ENCODE assay signal across 8 cellular contexts in the genomic region with DNA sequence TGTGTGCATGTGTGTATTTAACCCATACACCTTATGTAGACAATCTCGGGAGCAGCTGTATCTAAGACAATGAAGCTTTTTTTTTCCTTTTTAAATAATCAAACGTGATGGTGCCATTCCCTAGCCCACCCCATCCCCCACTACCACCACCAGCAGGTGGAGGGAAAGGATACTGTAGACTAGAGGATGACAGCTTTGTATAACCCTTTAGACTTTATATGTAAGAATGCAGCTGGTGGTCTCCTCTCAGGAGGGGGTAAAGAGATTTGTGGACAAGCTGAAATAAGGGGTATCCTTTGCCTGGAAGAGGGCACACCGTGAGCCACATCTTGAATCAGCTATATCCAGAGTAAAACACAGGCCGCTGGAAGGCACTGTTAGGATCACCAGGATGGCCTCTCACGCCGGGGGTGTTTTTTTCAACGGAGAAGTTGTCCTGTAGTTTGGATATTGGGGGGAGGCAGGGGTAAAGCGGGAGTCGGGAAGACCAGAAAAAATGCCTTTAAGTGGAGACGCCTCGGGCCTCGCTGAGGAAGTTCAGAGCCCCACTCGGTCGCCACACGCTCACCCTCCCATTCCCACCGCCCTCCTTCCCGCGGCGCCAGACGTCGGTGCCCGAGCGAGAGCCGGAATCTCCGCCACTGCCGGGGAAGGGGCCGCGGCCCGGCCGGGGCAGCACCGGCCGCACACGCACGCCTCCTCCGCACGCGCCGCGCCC. TPM values are rescaled to one million over a fixed set of nuclear protein-coding genes. Genes with fewer than 3 reads are reported as not detected.
A peak's percentile ranks its signal among the peaks of the same experiment; 100 is the strongest.
DNase-seq lines count a peak whose midpoint lies in the region; ATAC-seq and TF ChIP-seq lines count a peak whose summit lies in the region.

No MANE protein-coding gene starts in this region.

- H3K9me3 Mint-ChIP-seq in endothelial cell (ENCODE audit: unreplicated experiment) = no peaks in the 10 kb centered on the region

- TF ChIP-seq CTCF in AG10803 (conservative IDR thresholded peaks at IDR 0.05; ENCODE audit: low read length) (no peak), endothelial cell (IDR thresholded peaks at IDR 0.05; ENCODE audit: unreplicated experiment) (no peak)

- DNase-seq in AG10803 (ENCODE audit: low read depth) = no peak
- peak; percentile 14 for DNase-seq in SK-MEL-5 (ENCODE audit: low read depth, low spot score)
- DNase-seq in endothelial cell (ENCODE audit: low spot score) = peak; percentile 37
- no peak for DNase-seq in NCI-H1048 (lab: John Stamatoyannopoulos, UW)
- no peak for DNase-seq in germinal center (ENCODE audit: low spot score)

- in situ Hi-C loops in SK-MEL-5 (cut with HindIII; ENCODE audit: low pct_unique_long_range_greater_than_20kb, low sequenced_read_pairs) = no loop called here

- H3K27me3 Mint-ChIP-seq in endothelial cell (ENCODE audit: unreplicated experiment) = peaks cover 22% of the 10 kb centered on the region

- H3K4me3 Mint-ChIP-seq in endothelial cell (ENCODE audit: unreplicated experiment) = peak overlapping the region; percentile 99

- no peaks in the 10 kb centered on the region for H3K27me3 ChIP-seq in neuron (ENCODE audit: insufficient read depth, low read length)

- peaks cover 13% of the 10 kb centered on the region for H3K4me1 ChIP-seq in neuron (ENCODE audit: insufficient read depth, low read length)

- H3K4me3 ChIP-seq in AG10803 (ENCODE audit: low read length) (peak overlapping the region; percentile 76), neuron (ENCODE audit: low read length) (peak overlapping the region; percentile 85)

- H3K4me1 Mint-ChIP-seq in endothelial cell (ENCODE audit: unreplicated experiment) = peaks cover 45% of the 10 kb centered on the region

- peak; percentile 11 for ATAC-seq in GM19438 (IDR thresholded peaks at IDR 0.05; ENCODE audit: low read depth, unreplicated experiment)
- ATAC-seq in HG02588 (IDR thresholded peaks at IDR 0.05; ENCODE audit: unreplicated experiment) = no peak

- peak overlapping the region; percentile 97 for H3K27ac Mint-ChIP-seq in endothelial cell (ENCODE audit: unreplicated experiment)

- H3K36me3 Mint-ChIP-seq in endothelial cell (ENCODE audit: low read depth, unreplicated experiment) = peaks cover 31% of the 10 kb centered on the region

- H3K9me3 ChIP-seq in neuron (ENCODE audit: low read length) = peaks cover 13% of the 10 kb centered on the region

- H3K36me3 ChIP-seq in neuron (ENCODE audit: insufficient read depth, low read length) = peaks cover 20% of the 10 kb centered on the region

- H2AFZ ChIP-seq in neuron (ENCODE audit: low read depth, low read length) = no peak overlapping the region

RNA-seq across cellular contexts. Expression of a gene that starts 1.0 kb away (rescaled TPM):
- total RNA-seq in SK-MEL-5 (2014; rRNA removed; shearing (Covaris generic)) = 27.2 and 29.8 TPM in 2 replicates
- 19.6 and 25.3 TPM in 2 replicates for polyA plus RNA-seq in SK-MEL-5 (2015; cell fraction: cytosol; rRNA removed)
- 8.0 and 8.5 TPM in 2 replicates for polyA plus RNA-seq in SK-MEL-5 (2015; cell fraction: nucleus; rRNA removed)
- total RNA-seq in endothelial cell (ENCODE audit: unreplicated experiment) = 57.1 TPM

Comparison
In these comparisons a context has a peak if more than half of its experiments do, and no peak if none do; other contexts are left out.
1. DNase-seq: peak in SK-MEL-5 (single experiment) and endothelial cell (single experiment); none in AG10803 (single experiment), NCI-H1048 (single experiment) and germinal center (single experiment).